23 cellular contexts compared by ENCODE assay signal in genomic region chr7:43761382-43761781, GRCh38.
"Had no signal": no experiment of that assay in that cellular context is flagged by ENCODE, and none has a peak within 500 bp of the region (broad histone marks: within the 10 kb centered on the region; RNA-seq: fewer than 3 reads in every experiment).

No MANE protein-coding gene starts in this region.

- H3K27me3 Mint-ChIP-seq: stimulated activated naive CD8-positive, alpha-beta T cell treated with anti-CD3 and anti-CD28 coated beads, Interleukin-15, amount 100 ng/mL, for 72 hours had no signal

- H2AFZ ChIP-seq: neural progenitor cell had no signal

- H3K4me3 ChIP-seq: gastrocnemius medialis, heart right ventricle, left lung, lung, neural progenitor cell, ovary, right atrium auricular region, sigmoid colon, skin epidermis, testis, tibial nerve, upper lobe of right lung, vagina had no signal

- H3K9ac ChIP-seq: neural progenitor cell had no signal

- H3K27ac Mint-ChIP-seq: natural killer cell treated with Interleukin-12 subunit alpha and Interleukin-12 subunit beta and Interleukin-15 and Interleukin-18, amount 100 ng/mL, for 72 hours; neural progenitor cell; stimulated activated naive B cell treated with anti-CD40 and anti-IgM and Interleukin-4, amounts not matched to agents 10 μg/mL and 1 μg/mL and 100 μg/mL, for 72 hours; stimulated activated naive CD8-positive, alpha-beta T cell treated with anti-CD3 and anti-CD28 coated beads, Interleukin-15, amount 100 ng/mL, for 72 hours had no signal

- H3K36me3 Mint-ChIP-seq: natural killer cell treated with Interleukin-12 subunit alpha and Interleukin-12 subunit beta and Interleukin-15 and Interleukin-18, amount 100 ng/mL, for 72 hours; neural progenitor cell; stimulated activated naive B cell treated with anti-CD40 and anti-IgM and Interleukin-4, amounts not matched to agents 10 μg/mL and 1 μg/mL and 100 μg/mL, for 72 hours had no signal

- H3K4me2 ChIP-seq: neural progenitor cell had no signal

- ATAC-seq: gastrocnemius medialis; heart right ventricle; natural killer cell treated with Interleukin-12 subunit alpha and Interleukin-12 subunit beta and Interleukin-15 and Interleukin-18, amount 100 ng/mL, for 72 hours; stimulated activated naive B cell treated with anti-CD40 and anti-IgM and Interleukin-4, amounts not matched to agents 10 μg/mL and 1 μg/mL and 100 μg/mL, for 72 hours; stimulated activated naive CD8-positive, alpha-beta T cell treated with anti-CD3 and anti-CD28 coated beads, Interleukin-15, amount 100 ng/mL, for 72 hours; upper lobe of right lung had no signal

- DNase-seq: effector CD4-positive, alpha-beta T cell; gastrocnemius medialis; heart right ventricle; hypothalamus; left lung; mesenchymal stem cell; midbrain; nucleus accumbens; ovary; sigmoid colon; stimulated activated CD4-positive, alpha-beta T cell treated with anti-CD3 and anti-CD28 coated beads, Interleukin-2, amount 100 ng/mL, for 24 hours; stimulated activated CD4-positive, alpha-beta T cell treated with anti-CD3 and anti-CD28 coated beads, Interleukin-4, amount 100 ng/mL, for 4 hours; stimulated activated naive B cell treated with anti-CD40 and anti-IgM and Interleukin-4, amounts not matched to agents 10 μg/mL and 1 μg/mL and 100 μg/mL, for 72 hours; stimulated activated naive CD8-positive, alpha-beta T cell treated with anti-CD3 and anti-CD28 coated beads, Interleukin-15, amount 100 ng/mL, for 72 hours; testis; upper lobe of right lung had no signal

- H3K9me3 ChIP-seq: gastrocnemius medialis, heart right ventricle, left lung, ovary, right atrium auricular region, sigmoid colon, testis, tibial nerve, upper lobe of right lung, vagina had no signal

- H3K27ac ChIP-seq: gastrocnemius medialis, neural progenitor cell, right atrium auricular region, upper lobe of right lung, vagina had no signal

- H3K4me3 Mint-ChIP-seq: natural killer cell treated with Interleukin-12 subunit alpha and Interleukin-12 subunit beta and Interleukin-15 and Interleukin-18, amount 100 ng/mL, for 72 hours; neural progenitor cell; stimulated activated naive B cell treated with anti-CD40 and anti-IgM and Interleukin-4, amounts not matched to agents 10 μg/mL and 1 μg/mL and 100 μg/mL, for 72 hours; stimulated activated naive CD8-positive, alpha-beta T cell treated with anti-CD3 and anti-CD28 coated beads, Interleukin-15, amount 100 ng/mL, for 72 hours had no signal

- H3K27me3 ChIP-seq: gastrocnemius medialis, heart right ventricle, left lung, ovary, right atrium auricular region, sigmoid colon, testis, tibial nerve, upper lobe of right lung, vagina had no signal

- H3K9me3 Mint-ChIP-seq: natural killer cell treated with Interleukin-12 subunit alpha and Interleukin-12 subunit beta and Interleukin-15 and Interleukin-18, amount 100 ng/mL, for 72 hours; neural progenitor cell; stimulated activated naive B cell treated with anti-CD40 and anti-IgM and Interleukin-4, amounts not matched to agents 10 μg/mL and 1 μg/mL and 100 μg/mL, for 72 hours; stimulated activated naive CD8-positive, alpha-beta T cell treated with anti-CD3 and anti-CD28 coated beads, Interleukin-15, amount 100 ng/mL, for 72 hours had no signal

- H3K36me3 ChIP-seq: gastrocnemius medialis, heart right ventricle, left lung, neural progenitor cell, ovary, right atrium auricular region, sigmoid colon, tibial nerve, upper lobe of right lung, vagina had no signal
